In the genomic region with DNA sequence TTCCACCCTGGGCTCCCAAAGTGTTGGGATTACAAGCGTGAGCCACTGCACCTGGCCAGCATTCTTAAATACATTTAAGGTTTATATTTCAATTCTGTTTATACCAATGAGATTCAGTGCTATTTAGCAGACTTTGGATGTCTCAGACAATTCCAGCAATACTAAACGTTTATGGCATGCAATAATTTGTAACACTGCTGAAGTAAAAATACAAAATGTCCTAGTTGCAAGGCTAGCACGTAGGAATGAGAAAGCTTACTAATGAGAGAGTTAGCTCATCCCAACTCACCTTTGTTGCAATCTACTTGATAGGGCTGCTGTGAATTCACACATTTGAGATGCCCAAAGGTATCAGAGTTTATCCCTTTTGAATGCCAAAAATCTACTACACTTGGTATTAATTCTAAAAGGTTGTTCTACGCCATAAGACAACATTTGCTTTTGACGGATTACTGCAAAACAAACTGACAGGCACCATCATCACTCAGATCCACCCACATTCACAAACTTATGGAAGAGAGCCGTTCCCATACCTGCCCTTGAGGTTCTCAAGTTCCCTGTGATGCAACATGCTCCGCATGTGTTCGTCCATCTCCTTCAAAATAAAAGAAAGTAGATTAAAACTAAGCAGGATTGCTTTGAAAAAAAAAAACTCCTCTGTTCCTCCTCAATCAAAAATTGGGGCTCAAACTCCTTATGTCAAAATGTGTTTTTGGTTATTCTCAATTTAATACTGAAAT, we compare ENCODE assay signal across 1 cellular context.
TF ChIP-seq lines count a peak whose summit lies in the region.

No MANE protein-coding gene starts in this region.

TF ChIP-seq in H1, 55 proteins besides CTCF, POLR2A, EP300 and RAD21 (continued from another document):
- 0 out of 2 replicates have a peak, but pooled peaks have one; percentile 31 for TF ChIP-seq CEBPB (IDR thresholded peaks at IDR 0.05; ENCODE audit: low read depth, low read length)
